In the genomic region with DNA sequence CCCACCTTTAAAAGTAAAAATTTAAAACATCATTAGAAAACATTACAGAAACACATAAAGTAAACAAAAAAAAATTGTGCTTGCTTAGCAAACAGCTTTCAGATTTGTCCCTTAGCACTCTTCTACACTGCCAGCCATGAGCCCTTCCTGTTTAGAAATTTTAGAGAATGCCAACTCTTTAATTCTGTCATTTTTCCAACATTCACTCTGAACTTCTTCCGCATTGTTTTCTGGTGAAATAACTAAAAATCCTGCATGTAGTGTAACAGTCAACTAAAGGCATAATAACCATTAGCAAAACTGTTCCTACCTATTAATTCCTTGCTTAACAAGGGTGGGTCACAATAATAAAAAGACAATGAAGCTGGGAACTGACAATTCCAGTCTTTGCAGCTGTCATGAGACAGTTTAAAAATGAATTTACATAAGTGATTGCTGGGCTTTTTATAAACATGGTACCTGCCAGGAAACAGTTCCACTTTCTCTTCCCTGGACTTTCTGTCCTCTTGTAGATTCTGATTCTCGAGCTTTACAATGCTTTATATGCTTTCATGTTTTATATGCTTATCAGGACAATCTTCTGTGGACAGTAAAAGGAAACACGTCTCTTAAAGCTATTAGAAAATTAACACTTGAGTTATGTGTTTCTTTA, we compare ENCODE assay signal across 12 cellular contexts. TPM values are rescaled to one million over a fixed set of nuclear protein-coding genes. Genes with fewer than 3 reads are reported as not detected.
A peak's percentile ranks its signal among the peaks of the same experiment; 100 is the strongest.
DNase-seq lines count a peak whose midpoint lies in the region; ATAC-seq, FAIRE-seq and TF ChIP-seq lines count a peak whose summit lies in the region.
"Had no signal": no experiment of that assay in that cellular context is flagged by ENCODE, and none has a peak within 500 bp of the region (broad histone marks: within the 10 kb centered on the region; RNA-seq: fewer than 3 reads in every experiment).

No MANE protein-coding gene starts in this region.

- DNase-seq in H54 (ENCODE audit: insufficient read length, low spot score) (no peak), MCF 10A (ENCODE audit: unreplicated experiment) (no peak), right cardiac atrium (no peak), sciatic nerve (ENCODE audit: low spot score) (no peak), frontal cortex (ENCODE audit: low spot score in 2 of 2) (no peak)
- no peak for DNase-seq in activated CD8-positive, alpha-beta T cell treated with anti-CD3 and anti-CD28 coated beads for 36 hours
- DNase-seq: CD8-positive, alpha-beta T cell; NCI-H2029 treated with DMSO at 0.1 percent for 48 hours had no signal

- TF ChIP-seq CTCF in MCF 10A (IDR thresholded peaks at IDR 0.05; ENCODE audit: unreplicated experiment) = no peak
- TF ChIP-seq CTCF in activated CD8-positive, alpha-beta T cell treated with anti-CD3 and anti-CD28 coated beads for 36 hours (IDR thresholded peaks at IDR 0.05) = no peak

- whole genome bisulfite sequencing in right cardiac atrium = 35% methylated on average over 3 of the region's 3 CpGs

- H3K9me3 Mint-ChIP-seq in MCF 10A (ENCODE audit: unreplicated experiment) = no peaks in the 10 kb centered on the region
- H3K9me3 Mint-ChIP-seq in activated CD8-positive, alpha-beta T cell treated with anti-CD3 and anti-CD28 coated beads for 36 hours = no peaks in the 10 kb centered on the region
- H3K9me3 Mint-ChIP-seq: CD8-positive, alpha-beta T cell; stimulated activated naive CD8-positive, alpha-beta T cell treated with anti-CD3 and anti-CD28 coated beads, Interleukin-15, Interleukin-2, amounts not matched to agents 100 ng/mL and 50 ng/mL, for 24 hours had no signal

- FAIRE-seq in H54 (lab: Jason Lieb, UNC) (peak; percentile 6), frontal cortex (lab: Jason Lieb, UNC) (no peak)

- no peak overlapping the region for H3K27ac ChIP-seq in right cardiac atrium (ENCODE audit: low read length)

- peaks cover 4% of the 10 kb centered on the region for H3K4me1 ChIP-seq in right cardiac atrium (ENCODE audit: control insufficient read depth, insufficient read depth, low read length)

- TF ChIP-seq POLR2A in H54 (IDR thresholded peaks at IDR 0.05; ENCODE audit: low read depth, low read length) = no peak

- BruUV-seq in MCF 10A (replicated peaks; lab: Mats Ljungman, UMichigan) = no TSS peak

- peak overlapping the region; percentile 94 for H3K27ac Mint-ChIP-seq in MCF 10A (ENCODE audit: low read depth, unreplicated experiment)
- H3K27ac Mint-ChIP-seq in activated CD8-positive, alpha-beta T cell treated with anti-CD3 and anti-CD28 coated beads for 36 hours = no peak overlapping the region
- H3K27ac Mint-ChIP-seq: activated naive CD8-positive, alpha-beta T cell; CD8-positive, alpha-beta T cell; stimulated activated naive CD8-positive, alpha-beta T cell treated with anti-CD3 and anti-CD28 coated beads, Interleukin-15, Interleukin-2, amounts not matched to agents 100 ng/mL and 50 ng/mL, for 24 hours had no signal

- no peaks in the 10 kb centered on the region for H3K9me3 ChIP-seq in right cardiac atrium (ENCODE audit: control insufficient read depth, low read length)

- CTCF ChIA-PET in MCF 10A (lab: Yijun Ruan, JAX) = interaction anchor here (0.6 to 6.8 kb wide), 10 partner anchors 9 to 558 kb away, joined by 3 to 53 read pairs (median 3); no protein-coding TSS in a partner anchor
- CTCF ChIA-PET in activated CD8-positive, alpha-beta T cell treated with anti-CD3 and anti-CD28 coated beads for 36 hours (lab: Charles Lee) = no interaction called here

- no peak overlapping the region for H3K4me3 Mint-ChIP-seq in MCF 10A (ENCODE audit: unreplicated experiment)
- no peak overlapping the region for H3K4me3 Mint-ChIP-seq in activated CD8-positive, alpha-beta T cell treated with anti-CD3 and anti-CD28 coated beads for 36 hours
- H3K4me3 Mint-ChIP-seq: activated naive CD8-positive, alpha-beta T cell; CD8-positive, alpha-beta T cell; stimulated activated naive CD8-positive, alpha-beta T cell treated with anti-CD3 and anti-CD28 coated beads, Interleukin-15, Interleukin-2, amounts not matched to agents 100 ng/mL and 50 ng/mL, for 24 hours had no signal

- ATAC-seq in right cardiac atrium = peak; percentile 31 to 49
- ATAC-seq in sciatic nerve = peak; percentile 67
- no peak for ATAC-seq in HG02852 (IDR thresholded peaks at IDR 0.05; ENCODE audit: unreplicated experiment)
- ATAC-seq in GM19328 (IDR thresholded peaks at IDR 0.05; ENCODE audit: unreplicated experiment) = no peak
- ATAC-seq in activated CD8-positive, alpha-beta T cell treated with anti-CD3 and anti-CD28 coated beads for 36 hours = no peak
- ATAC-seq: CD8-positive, alpha-beta T cell had no signal

- no peak overlapping the region for H3K4me3 ChIP-seq in right cardiac atrium (ENCODE audit: low read length)

- no peaks in the 10 kb centered on the region for H3K27me3 ChIP-seq in right cardiac atrium (ENCODE audit: control insufficient read depth, insufficient read depth)

- H3K36me3 Mint-ChIP-seq in MCF 10A (ENCODE audit: insufficient read depth, unreplicated experiment) = peaks cover 6% of the 10 kb centered on the region
- no peaks in the 10 kb centered on the region for H3K36me3 Mint-ChIP-seq in activated CD8-positive, alpha-beta T cell treated with anti-CD3 and anti-CD28 coated beads for 36 hours (ENCODE audit: low read depth)
- H3K36me3 Mint-ChIP-seq: activated naive CD8-positive, alpha-beta T cell; CD8-positive, alpha-beta T cell had no signal

- H3K4me1 Mint-ChIP-seq in MCF 10A (ENCODE audit: insufficient read depth, unreplicated experiment) = peaks cover 54% of the 10 kb centered on the region
- H3K4me1 Mint-ChIP-seq in activated CD8-positive, alpha-beta T cell treated with anti-CD3 and anti-CD28 coated beads for 36 hours (ENCODE audit: low read depth) = no peaks in the 10 kb centered on the region

- POLR2A ChIA-PET in MCF 10A (lab: Yijun Ruan, JAX) = interaction anchor here (0.6 to 12.3 kb wide), 12 partner anchors 10 to 371 kb away, joined by 3 to 262 read pairs (median 3); partner anchors contain the start of genes GADD45A and GNG12
- POLR2A ChIA-PET in activated CD8-positive, alpha-beta T cell treated with anti-CD3 and anti-CD28 coated beads for 36 hours (lab: Charles Lee) = no interaction called here

- intact Hi-C loops in MCF 10A (cut with micrococcal nuclease) = loop anchor here (2.0 kb wide), 1 partner anchor 13 kb away; no protein-coding TSS in a partner anchor
- intact Hi-C loops in right cardiac atrium (cut with DNase I) = no loop called here
- intact Hi-C loops in sciatic nerve (cut with DNase I) = no loop called here
- intact Hi-C loops in activated CD8-positive, alpha-beta T cell treated with anti-CD3 and anti-CD28 coated beads for 36 hours (cut with micrococcal nuclease) = no loop called here

- no peaks in the 10 kb centered on the region for H3K27me3 Mint-ChIP-seq in MCF 10A (ENCODE audit: insufficient read depth, unreplicated experiment)
- H3K27me3 Mint-ChIP-seq in activated CD8-positive, alpha-beta T cell treated with anti-CD3 and anti-CD28 coated beads for 36 hours = peaks cover 9% of the 10 kb centered on the region

RNA-seq across cellular contexts. Expression of gene GNG12, which starts 19.0 kb away (rescaled TPM):
- total RNA-seq in MCF 10A (2022) = 117 and 135 TPM in 2 replicates
- total RNA-seq in right cardiac atrium = 10 to 100 TPM; 30.1 to 44.9 (median 32.1) TPM
- 12.2 TPM for polyA plus RNA-seq in right cardiac atrium
- 67.8 TPM for total RNA-seq in sciatic nerve
- total RNA-seq in frontal cortex = 21.2 TPM
- not detected for total RNA-seq in activated CD8-positive, alpha-beta T cell treated with anti-CD3 and anti-CD28 coated beads for 36 hours
- total RNA-seq: CD8-positive, alpha-beta T cell had no signal

Comparison
In these comparisons a context has a peak if more than half of its experiments do, and no peak if none do; other contexts are left out.
1. ATAC-seq: peak in right cardiac atrium (2 of 2) and sciatic nerve (single experiment); none in HG02852 (single experiment), GM19328 (single experiment) and activated CD8-positive, alpha-beta T cell treated with anti-CD3 and anti-CD28 coated beads for 36 hours (single experiment).
2. RNA of gene GNG12, which starts 19.0 kb away (total RNA-seq): 117 to 135 TPM in MCF 10A, 67.8 TPM in sciatic nerve (single experiment), 30.1 to 44.9 TPM in right cardiac atrium and 21.2 TPM in frontal cortex (single experiment); not detected in activated CD8-positive, alpha-beta T cell treated with anti-CD3 and anti-CD28 coated beads for 36 hours; every median in the first group is over 10 times any median in the second.